Comparison of ENCODE assay signal across 20 cellular contexts in the genomic region with DNA sequence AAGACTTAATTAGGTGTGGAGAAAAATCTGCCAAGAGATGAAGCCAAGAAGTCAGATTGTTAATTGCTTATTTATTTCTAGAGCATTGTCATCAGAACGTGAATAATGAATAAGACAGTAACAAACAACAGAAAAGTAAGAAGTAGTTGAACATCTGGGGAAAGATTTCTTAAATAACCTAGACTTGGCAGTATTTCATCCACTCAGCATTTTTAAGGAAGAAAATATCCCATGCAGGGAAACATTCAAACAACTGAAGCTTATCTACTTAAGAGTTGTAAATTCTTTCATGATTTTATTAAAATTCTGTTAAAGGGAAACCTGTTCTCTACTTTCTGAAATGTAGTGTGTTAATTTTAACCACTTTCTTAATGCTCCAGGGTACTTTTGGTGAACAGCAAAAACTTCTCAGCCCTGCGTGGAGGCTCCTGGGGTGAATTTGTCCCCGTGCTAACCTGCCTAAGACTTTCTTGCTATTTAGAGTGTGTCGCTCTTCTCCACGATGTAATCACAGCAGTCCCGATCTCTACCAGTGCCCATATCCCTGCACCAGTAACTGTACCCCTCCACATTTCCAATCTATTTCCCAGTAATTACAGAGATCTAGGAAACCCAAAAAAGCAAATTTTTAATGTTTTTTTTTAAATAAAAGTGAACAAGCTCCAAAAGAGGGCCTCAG.
"Had no signal": no experiment of that assay in that cellular context is flagged by ENCODE, and none has a peak within 500 bp of the region (broad histone marks: within the 10 kb centered on the region; RNA-seq: fewer than 3 reads in every experiment).

No MANE protein-coding gene starts in this region.

- H3K4me3 Mint-ChIP-seq: immature natural killer cell, natural killer cell had no signal

- H3K36me3 ChIP-seq: gastroesophageal sphincter, sigmoid colon, stomach had no signal

- H3K9me3 ChIP-seq: gastroesophageal sphincter, mucosa of descending colon, psoas muscle, sigmoid colon, stomach had no signal

- FAIRE-seq: keratinocyte had no signal

- H3K4me1 Mint-ChIP-seq: immature natural killer cell, natural killer cell had no signal

- H3K4me3 ChIP-seq: dorsolateral prefrontal cortex, gastroesophageal sphincter, mucosa of descending colon, psoas muscle, sigmoid colon, skin epidermis, stomach had no signal

- H3K9me3 Mint-ChIP-seq: immature natural killer cell, natural killer cell had no signal

- H3K27ac Mint-ChIP-seq: immature natural killer cell, natural killer cell had no signal

- DNase-seq: central memory CD4-positive, alpha-beta T cell; cortex of kidney; dorsolateral prefrontal cortex; effector CD8-positive, alpha-beta T cell; glutamatergic neuron; immature natural killer cell; mammary epithelial cell; mucosa of descending colon; natural killer cell; psoas muscle; retina; sigmoid colon; stimulated activated CD4-positive, alpha-beta T cell treated with anti-CD3 and anti-CD28 coated beads, Interleukin-12 subunit alpha, Interleukin-12 subunit beta, amount 100 ng/mL, for 4 hours; stimulated activated naive CD4-positive, alpha-beta T cell; stomach; trophoblast cell had no signal

- H3K36me3 Mint-ChIP-seq: immature natural killer cell, natural killer cell had no signal

- H3K27ac ChIP-seq: dorsolateral prefrontal cortex, gastroesophageal sphincter, psoas muscle, sigmoid colon, stomach had no signal

- H3K4me1 ChIP-seq: gastroesophageal sphincter, psoas muscle, sigmoid colon, stomach had no signal

- H3K27me3 ChIP-seq: gastroesophageal sphincter, sigmoid colon had no signal

- ATAC-seq: esophagus mucosa, gastroesophageal sphincter, mucosa of descending colon, natural killer cell, psoas muscle had no signal
